8 cellular contexts compared by ENCODE assay signal in genomic region chr12:131608740-131609665, GRCh38.
DNase-seq lines count a peak whose midpoint lies in the region; ATAC-seq, FAIRE-seq and TF ChIP-seq lines count a peak whose summit lies in the region.

No MANE protein-coding gene starts in this region.

- H3K9me3 ChIP-seq in A673 (ENCODE audit: low read depth, low read length, poor library complexity, severe bottlenecking): no peaks in the 10 kb centered on the region
- no peaks in the 10 kb centered on the region for H3K9me3 ChIP-seq in OCI-LY7 (ENCODE audit: low read length)
- no peaks in the 10 kb centered on the region for H3K9me3 ChIP-seq in ovary
- H3K9me3 ChIP-seq in upper lobe of left lung: no peaks in the 10 kb centered on the region

- peak; percentile 69 for DNase-seq in A673 (ENCODE audit: low spot score)
- peak; percentile 74 for DNase-seq in GM10266 (ENCODE audit: extremely low spot score)
- DNase-seq in OCI-LY7 (ENCODE audit: low spot score): peak; percentile 50
- DNase-seq in activated effector memory CD4-positive, alpha-beta T cell treated with anti-CD3 and anti-CD28 coated beads, Interleukin-2, amount 50 U/mL, for 16 hours: peak; percentile 80
- peak; percentile 79 to 83 for DNase-seq in frontal cortex (ENCODE audit: low spot score in 2 of 2)
- DNase-seq in ovary: peak; percentile 50 to 84 (median 73)
- peak; percentile 67 to 81 for DNase-seq in upper lobe of left lung

- no peaks in the 10 kb centered on the region for H3K9me2 ChIP-seq in OCI-LY7 (ENCODE audit: insufficient read depth, low read length)

- no peaks in the 10 kb centered on the region for H4K20me1 ChIP-seq in OCI-LY7 (ENCODE audit: insufficient read depth, low read length)

- TF ChIP-seq POLR2A in ovary (IDR thresholded peaks at IDR 0.05): no peak
- TF ChIP-seq POLR2A in upper lobe of left lung (IDR thresholded peaks at IDR 0.05): no peak

- peaks cover 42% of the 10 kb centered on the region for H3K27me3 ChIP-seq in A673 (replicated peaks; ENCODE audit: insufficient read depth, low read depth, low read length, poor library complexity)
- no peaks in the 10 kb centered on the region for H3K27me3 ChIP-seq in ovary
- H3K27me3 ChIP-seq in upper lobe of left lung: no peaks in the 10 kb centered on the region

- TF ChIP-seq EP300 in ovary (IDR thresholded peaks at IDR 0.05) (no peak), upper lobe of left lung (IDR thresholded peaks at IDR 0.05) (no peak)

- H3K79me2 ChIP-seq in OCI-LY7 (ENCODE audit: insufficient read depth, low read depth, low read length): no peaks in the 10 kb centered on the region

- H3K4me1 ChIP-seq in A673 (ENCODE audit: insufficient read depth, low read length, poor library complexity, severe bottlenecking) (no peaks in the 10 kb centered on the region), OCI-LY7 (ENCODE audit: insufficient read depth, low read length, poor library complexity, severe bottlenecking) (peaks cover 7% of the 10 kb centered on the region), ovary (ENCODE audit: insufficient read depth) (peaks cover 2% of the 10 kb centered on the region), upper lobe of left lung (peaks cover 8 to 25% (median 12%) of the 10 kb centered on the region in 4 donors)

- H3K4me3 ChIP-seq in A673 (ENCODE audit: low read depth, low read length, poor library complexity, severe bottlenecking) (no peak overlapping the region), OCI-LY7 (ENCODE audit: low read depth, low read length, poor library complexity, severe bottlenecking) (no peak overlapping the region), ovary (no peak overlapping the region), upper lobe of left lung (no peak overlapping the region)

- FAIRE-seq in frontal cortex (lab: Jason Lieb, UNC): peak; percentile 66

- whole genome bisulfite sequencing in ovary, 3 donors: 32 to 35% (median 34%) methylated on average over 26 of the region's 26 CpGs
- WGBS in upper lobe of left lung, 2 donors: 38 to 39% methylated on average over 26 of the region's 26 CpGs

- intact Hi-C loops in A673 (cut with micrococcal nuclease; ENCODE audit: unreplicated experiment): loop anchor here (5.0 to 10.0 kb wide), 2 partner anchors 106 to 223 kb away; partner anchors contain the start of gene SFSWAP
- intact Hi-C loops in OCI-LY7 (cut with micrococcal nuclease; ENCODE audit: unreplicated experiment): loop anchor here (5.0 kb wide), 1 partner anchor 223 kb away; no protein-coding TSS in a partner anchor
- intact Hi-C loops in ovary (cut with DNase I): loop anchor here in 1 of 4 donors (5.0 to 10.0 kb wide), 2 partner anchors 218 to 396 kb away; partner anchors contain the start of gene MMP17

- CTCF ChIA-PET in A673 (lab: Charles Lee) (no interaction called here), OCI-LY7 (lab: Charles Lee; ENCODE audit: unreplicated experiment) (no interaction called here)

- BruUV-seq in A673 (replicated peaks; lab: Mats Ljungman, UMichigan) (no TSS peak), OCI-LY7 (replicated peaks; lab: Mats Ljungman, UMichigan) (no TSS peak)

- no peak overlapping the region for H2AFZ ChIP-seq in OCI-LY7 (ENCODE audit: low read length)

- H3K36me3 ChIP-seq in A673 (ENCODE audit: insufficient read depth, low read length, poor library complexity, severe bottlenecking): no peaks in the 10 kb centered on the region
- H3K36me3 ChIP-seq in OCI-LY7 (ENCODE audit: insufficient read depth, low read length): no peaks in the 10 kb centered on the region
- no peaks in the 10 kb centered on the region for H3K36me3 ChIP-seq in ovary
- H3K36me3 ChIP-seq in upper lobe of left lung: no peaks in the 10 kb centered on the region

- POLR2A ChIA-PET in A673 (lab: Charles Lee; ENCODE audit: low non-redundant PET) (no interaction called here), OCI-LY7 (lab: Charles Lee) (no interaction called here)

- H3K4me2 ChIP-seq in OCI-LY7 (ENCODE audit: low read length): no peak overlapping the region

- no peak overlapping the region for H3K27ac ChIP-seq in A673 (ENCODE audit: low read depth, low read length, poor library complexity, severe bottlenecking)
- no peak overlapping the region for H3K27ac ChIP-seq in OCI-LY7 (ENCODE audit: low read depth, low read length, poor library complexity, severe bottlenecking)
- H3K27ac ChIP-seq in ovary: no peak overlapping the region
- no peak overlapping the region for H3K27ac ChIP-seq in upper lobe of left lung

- ATAC-seq in upper lobe of left lung (ENCODE audit: low FRiP score in 2 of 2) (peak; percentile 80 to 95), GM21381 (IDR thresholded peaks at IDR 0.05; ENCODE audit: unreplicated experiment) (no peak)

- TF ChIP-seq CTCF in A673 (conservative IDR thresholded peaks at IDR 0.05; ENCODE audit: low read depth, low read length): peak; percentile 86
- peak; percentile 70 for TF ChIP-seq CTCF in GM10266 (IDR thresholded peaks at IDR 0.05; ENCODE audit: control insufficient read depth, insufficient read depth, low read depth, missing control alignments)
- peak; percentile 84 for TF ChIP-seq CTCF in OCI-LY7 (conservative IDR thresholded peaks at IDR 0.05; ENCODE audit: low read length)
- TF ChIP-seq CTCF in ovary (IDR thresholded peaks at IDR 0.05): peak; percentile 63 to 68 (median 68)
- peak; percentile 70 to 86 (median 79) for TF ChIP-seq CTCF in upper lobe of left lung (IDR thresholded peaks at IDR 0.05)
